In genomic region chr17:16419929-16420271, GRCh38 we compare ENCODE assay signal across 9 cellular contexts. TPM values are rescaled to one million over a fixed set of nuclear protein-coding genes. Genes with fewer than 3 reads are reported as not detected.
DNase-seq lines count a peak whose midpoint lies in the region; ATAC-seq, FAIRE-seq and TF ChIP-seq lines count a peak whose summit lies in the region.
"Had no signal": no experiment of that assay in that cellular context is flagged by ENCODE, and none has a peak within 500 bp of the region (broad histone marks: within the 10 kb centered on the region; RNA-seq: fewer than 3 reads in every experiment).

No MANE protein-coding gene starts in this region.

- no peaks in the 10 kb centered on the region for H3K79me2 ChIP-seq in GM23248 (ENCODE audit: insufficient read depth)

- no peaks in the 10 kb centered on the region for H3K9me3 ChIP-seq in GM23248 (ENCODE audit: low read depth)
- H3K9me3 ChIP-seq in small intestine (ENCODE audit: control insufficient read depth, low read depth): no peaks in the 10 kb centered on the region

- no peak for FAIRE-seq in small intestine (lab: Jason Lieb, UNC)

- no peak for TF ChIP-seq CTCF in coronary artery (IDR thresholded peaks at IDR 0.05)

- H3K36me3 Mint-ChIP-seq in T-helper 1 cell treated with Interleukin-12 subunit alpha and Interleukin-12 subunit beta and Interleukin-4 antibody, amounts not matched to agents 30 μg/mL and 1 μg/mL, for 36 hours (ENCODE audit: low read depth): peaks cover 42% of the 10 kb centered on the region

- peak overlapping the region; percentile 59 for H3K9ac ChIP-seq in GM23248

- in situ Hi-C loops in GM23248 (cut with MboI): no loop called here

- H3K4me1 ChIP-seq in GM23248 (ENCODE audit: insufficient read depth) (peaks cover 36% of the 10 kb centered on the region), small intestine (ENCODE audit: control insufficient read depth in 2 of 2, insufficient read depth in 1 of 2, low read depth in 1 of 2, low read length in 1 of 2) (peaks cover 0 to 10% of the 10 kb centered on the region in 2 donors)

- no peaks in the 10 kb centered on the region for H3K27me3 Mint-ChIP-seq in T-helper 1 cell treated with Interleukin-12 subunit alpha and Interleukin-12 subunit beta and Interleukin-4 antibody, amounts not matched to agents 30 μg/mL and 1 μg/mL, for 36 hours (ENCODE audit: low read depth)
- H3K27me3 Mint-ChIP-seq: memory B cell had no signal

- H3K27ac ChIP-seq in GM23248 (peak overlapping the region; percentile 91), coronary artery (peak overlapping the region; percentile 93 to 94), small intestine (ENCODE audit: low read depth in 1 of 2, low read length in 1 of 2) (peak overlapping the region in 1 of 2 donors; percentile 88)

- peak overlapping the region; percentile 61 for H3K4me3 Mint-ChIP-seq in T-helper 1 cell treated with Interleukin-12 subunit alpha and Interleukin-12 subunit beta and Interleukin-4 antibody, amounts not matched to agents 30 μg/mL and 1 μg/mL, for 36 hours

- H4K20me1 ChIP-seq in GM23248 (ENCODE audit: insufficient read depth): no peaks in the 10 kb centered on the region

- H3K9me2 ChIP-seq in GM23248 (ENCODE audit: insufficient read depth): no peaks in the 10 kb centered on the region

- H3K4me3 ChIP-seq in GM23248 (no peak overlapping the region), coronary artery (peak overlapping the region; percentile 0), small intestine (ENCODE audit: low read depth in 1 of 2, low read length in 2 of 2) (no peak overlapping the region)

- H3K4me1 Mint-ChIP-seq in T-helper 1 cell treated with Interleukin-12 subunit alpha and Interleukin-12 subunit beta and Interleukin-4 antibody, amounts not matched to agents 30 μg/mL and 1 μg/mL, for 36 hours (ENCODE audit: low read depth): peaks cover 39% of the 10 kb centered on the region

- H2AFZ ChIP-seq in GM23248: 0 out of 2 replicates have a peak overlapping the region, but pooled peaks have one; percentile 2

- no peak for ATAC-seq in GM18870 (IDR thresholded peaks at IDR 0.05; ENCODE audit: unreplicated experiment)
- ATAC-seq in GM18858 (IDR thresholded peaks at IDR 0.05; ENCODE audit: unreplicated experiment): no peak

- peak; percentile 83 for DNase-seq in GM23248
- DNase-seq in coronary artery (ENCODE audit: low spot score): no peak
- peak; percentile 56 to 60 for DNase-seq in stimulated activated CD4-positive, alpha-beta T cell treated with anti-CD3 and anti-CD28 coated beads, Interleukin-2, amount 100 ng/mL, for 24 hours
- no peak for DNase-seq in small intestine
- no peak for DNase-seq in posterior vena cava (ENCODE audit: low spot score)

- no peaks in the 10 kb centered on the region for H3K9me3 Mint-ChIP-seq in T-helper 1 cell treated with Interleukin-12 subunit alpha and Interleukin-12 subunit beta and Interleukin-4 antibody, amounts not matched to agents 30 μg/mL and 1 μg/mL, for 36 hours
- H3K9me3 Mint-ChIP-seq: memory B cell had no signal

- WGBS in GM23248 (ENCODE audit: low coverage in 1 of 2, low lambda C conversion rate in 2 of 2, missing lambda C conversion rate in 2 of 2), 2 experiments: 16 to 18% methylated on average over 10 of the region's 10 CpGs
- 64 to 87% (median 66%) methylated on average over 10 of the region's 10 CpGs for WGBS in small intestine, 3 donors

- H3F3A ChIP-seq in GM23248 (ENCODE audit: insufficient read depth): peaks cover 36% of the 10 kb centered on the region

- H3K27me3 ChIP-seq in GM23248 (replicated peaks; ENCODE audit: insufficient read depth): no peaks in the 10 kb centered on the region
- no peaks in the 10 kb centered on the region for H3K27me3 ChIP-seq in small intestine (ENCODE audit: control insufficient read depth in 2 of 2, insufficient read depth in 2 of 2, low read length in 2 of 2)

- H3K4me2 ChIP-seq in GM23248 (ENCODE audit: unreplicated experiment): peak overlapping the region; percentile 79

- intact Hi-C loops in posterior vena cava (cut with DNase I): no loop called here

- peak overlapping the region; percentile 88 for H3K27ac Mint-ChIP-seq in T-helper 1 cell treated with Interleukin-12 subunit alpha and Interleukin-12 subunit beta and Interleukin-4 antibody, amounts not matched to agents 30 μg/mL and 1 μg/mL, for 36 hours

- H3K36me3 ChIP-seq in GM23248 (ENCODE audit: low read depth): no peaks in the 10 kb centered on the region
- H3K36me3 ChIP-seq in small intestine (ENCODE audit: control insufficient read depth in 2 of 2, insufficient read depth in 2 of 2, low read length in 2 of 2): peaks cover 0 to 3% of the 10 kb centered on the region in 2 donors

RNA-seq across cellular contexts. Expression of gene TRPV2, which starts 4.5 kb away (rescaled TPM):
- 23.9 and 25.8 TPM in 2 replicates for total RNA-seq in GM23248 (2014; rRNA removed; shearing (Covaris generic))
- 19.5 and 19.6 TPM in 2 replicates for polyA plus RNA-seq in GM23248 (2016; fragmentation: Nextera tagmentation; extraction: Ambion mirVana)
- 1 to 10 TPM in 2 of 3 donors, under 1 TPM in 1; 0.45 to 9.3 (median 3.8) TPM for polyA plus RNA-seq in small intestine
- 10 to 100 TPM; 35.7 to 40.8 TPM for total RNA-seq in posterior vena cava

RNA-seq across cellular contexts. Expression of gene UBB, which starts 39.0 kb away (rescaled TPM):
- total RNA-seq in GM23248 (2014; rRNA removed; shearing (Covaris generic)): 586 and 786 TPM in 2 replicates
- polyA plus RNA-seq in GM23248 (2016; fragmentation: Nextera tagmentation; extraction: Ambion mirVana) (1,286 and 1,305 TPM in 2 replicates), small intestine (1,000 to 10,000 TPM; 1,011 to 2,335 (median 1,827) TPM)
- total RNA-seq in posterior vena cava: 100 to 1,000 TPM; 581 to 633 TPM

Comparison
In these comparisons a context has a peak if more than half of its experiments do, and no peak if none do; other contexts are left out.
1. DNase-seq: peak in GM23248 (single experiment) and stimulated activated CD4-positive, alpha-beta T cell treated with anti-CD3 and anti-CD28 coated beads, Interleukin-2, amount 100 ng/mL, for 24 hours (2 of 2); none in coronary artery (single experiment), small intestine (single experiment) and posterior vena cava (single experiment).